29 cellular contexts compared by ENCODE assay signal in genomic region chr5:11311272-11311671, GRCh38.
"Had no signal": no experiment of that assay in that cellular context is flagged by ENCODE, and none has a peak within 500 bp of the region (broad histone marks: within the 10 kb centered on the region; RNA-seq: fewer than 3 reads in every experiment).

No MANE protein-coding gene starts in this region.

- H3K4me3 ChIP-seq: adrenal gland, body of pancreas, breast epithelium, PC-9, SJCRH30, SK-N-MC had no signal

- H3K27ac ChIP-seq: adrenal gland, body of pancreas, breast epithelium, PC-9, SJCRH30, SK-N-MC had no signal

- H3K4me1 ChIP-seq: adrenal gland, body of pancreas, breast epithelium, SJCRH30 had no signal

- H3K4me3 Mint-ChIP-seq: activated CD4-positive, alpha-beta T cell treated with anti-CD3 and anti-CD28 coated beads, Interleukin-2, amount 10 ng/mL, durations not matched to agents 24 days and 14 days; activated CD8-positive, alpha-beta T cell treated with anti-CD3 and anti-CD28 coated beads for 36 hours; activated naive CD8-positive, alpha-beta T cell treated with anti-CD3 and anti-CD28 coated beads, Interleukin-2, amount 10 ng/mL, durations not matched to agents 7 days and 5 days; activated T-cell treated with anti-CD3 and anti-CD28 coated beads, Interleukin-2, amount 50 U/mL, for 72 hours; activated T-helper 17 cell treated with anti-CD3 and anti-CD28 coated beads, Interleukin-2, amount 50 U/mL, for 72 hours; IgD-negative memory B cell had no signal

- H3K4me1 Mint-ChIP-seq: activated CD4-positive, alpha-beta T cell treated with anti-CD3 and anti-CD28 coated beads, Interleukin-2, amount 10 ng/mL, durations not matched to agents 24 days and 14 days; activated naive CD8-positive, alpha-beta T cell treated with anti-CD3 and anti-CD28 coated beads, Interleukin-2, amount 10 ng/mL, durations not matched to agents 7 days and 5 days; activated T-helper 17 cell treated with anti-CD3 and anti-CD28 coated beads, Interleukin-2, amount 50 U/mL, for 72 hours; IgD-negative memory B cell had no signal

- ATAC-seq: activated CD8-positive, alpha-beta T cell treated with anti-CD3 and anti-CD28 coated beads for 36 hours; activated T-cell treated with anti-CD3 and anti-CD28 coated beads, Interleukin-2, amount 50 U/mL, for 72 hours; activated T-helper 17 cell treated with anti-CD3 and anti-CD28 coated beads, Interleukin-2, amount 50 U/mL, for 72 hours; body of pancreas had no signal

- H3K9me3 ChIP-seq: adrenal gland, body of pancreas, breast epithelium, SJCRH30 had no signal

- DNase-seq: activated CD4-positive, alpha-beta T cell treated with anti-CD3 and anti-CD28 coated beads, Interleukin-2, amount 10 ng/mL, durations not matched to agents 24 days and 14 days; activated CD4-positive, alpha-beta T cell treated with anti-CD3 and anti-CD28 coated beads, Interleukin-2, amount 50 U/mL, for 4 hours; activated CD8-positive, alpha-beta T cell treated with anti-CD3 and anti-CD28 coated beads for 36 hours; activated effector memory CD4-positive, alpha-beta T cell treated with anti-CD3 and anti-CD28 coated beads, Interleukin-2, amount 50 U/mL, for 16 hours; activated naive CD4-positive, alpha-beta T cell; activated naive CD4-positive, alpha-beta T cell treated with anti-CD3 and anti-CD28 coated beads, Interleukin-2, amount 50 U/mL, for 16 hours; activated naive CD8-positive, alpha-beta T cell treated with anti-CD3 and anti-CD28 coated beads, Interleukin-2, amount 10 ng/mL, durations not matched to agents 7 days and 5 days; activated T-cell treated with anti-CD3 and anti-CD28 coated beads, Interleukin-2, amount 50 U/mL, for 1 hour; activated T-cell treated with anti-CD3 and anti-CD28 coated beads, Interleukin-2, amount 50 U/mL, for 72 hours; adrenal gland; body of pancreas; Karpas-422; KBM-7; NCI-H1105; NCI-H1417 treated with DMSO at 0.1 percent for 48 hours; NCI-H187 treated with DMSO at 0.1 percent for 48 hours; NCI-H2081; NCI-H345; NCI-H524 treated with DMSO at 0.1 percent for 48 hours; NCI-H748 treated with DMSO at 0.1 percent for 48 hours; NK-92 treated with Interleukin-12 subunit alpha and Interleukin-12 subunit beta, amount 100 ng/mL, for 24 hours; PC-9; Right ventricle myocardium superior; SJCRH30; T1000 had no signal

- H3K27me3 ChIP-seq: adrenal gland, body of pancreas, breast epithelium, SJCRH30 had no signal

- H3K9me3 Mint-ChIP-seq: activated CD4-positive, alpha-beta T cell treated with anti-CD3 and anti-CD28 coated beads, Interleukin-2, amount 10 ng/mL, durations not matched to agents 24 days and 14 days; activated CD8-positive, alpha-beta T cell treated with anti-CD3 and anti-CD28 coated beads for 36 hours; activated naive CD8-positive, alpha-beta T cell treated with anti-CD3 and anti-CD28 coated beads, Interleukin-2, amount 10 ng/mL, durations not matched to agents 7 days and 5 days; activated T-cell treated with anti-CD3 and anti-CD28 coated beads, Interleukin-2, amount 50 U/mL, for 72 hours; activated T-helper 17 cell treated with anti-CD3 and anti-CD28 coated beads, Interleukin-2, amount 50 U/mL, for 72 hours had no signal

- H3K36me3 ChIP-seq: adrenal gland, breast epithelium, SJCRH30 had no signal

- H3K4me2 ChIP-seq: PC-9 had no signal

- H3K36me3 Mint-ChIP-seq: activated naive CD8-positive, alpha-beta T cell treated with anti-CD3 and anti-CD28 coated beads, Interleukin-2, amount 10 ng/mL, durations not matched to agents 7 days and 5 days; IgD-negative memory B cell had no signal

- H2AFZ ChIP-seq: PC-9 had no signal

- H3K27ac Mint-ChIP-seq: activated CD4-positive, alpha-beta T cell treated with anti-CD3 and anti-CD28 coated beads, Interleukin-2, amount 10 ng/mL, durations not matched to agents 24 days and 14 days; activated CD8-positive, alpha-beta T cell treated with anti-CD3 and anti-CD28 coated beads for 36 hours; activated naive CD8-positive, alpha-beta T cell treated with anti-CD3 and anti-CD28 coated beads, Interleukin-2, amount 10 ng/mL, durations not matched to agents 7 days and 5 days; activated T-cell treated with anti-CD3 and anti-CD28 coated beads, Interleukin-2, amount 50 U/mL, for 72 hours; activated T-helper 17 cell treated with anti-CD3 and anti-CD28 coated beads, Interleukin-2, amount 50 U/mL, for 72 hours; IgD-negative memory B cell had no signal

- H3K27me3 Mint-ChIP-seq: activated CD4-positive, alpha-beta T cell treated with anti-CD3 and anti-CD28 coated beads, Interleukin-2, amount 10 ng/mL, durations not matched to agents 24 days and 14 days; activated CD8-positive, alpha-beta T cell treated with anti-CD3 and anti-CD28 coated beads for 36 hours; activated naive CD8-positive, alpha-beta T cell treated with anti-CD3 and anti-CD28 coated beads, Interleukin-2, amount 10 ng/mL, durations not matched to agents 7 days and 5 days; activated T-helper 17 cell treated with anti-CD3 and anti-CD28 coated beads, Interleukin-2, amount 50 U/mL, for 72 hours; IgD-negative memory B cell had no signal
